ENCODE assay signal across 9 cellular contexts in the genomic region with DNA sequence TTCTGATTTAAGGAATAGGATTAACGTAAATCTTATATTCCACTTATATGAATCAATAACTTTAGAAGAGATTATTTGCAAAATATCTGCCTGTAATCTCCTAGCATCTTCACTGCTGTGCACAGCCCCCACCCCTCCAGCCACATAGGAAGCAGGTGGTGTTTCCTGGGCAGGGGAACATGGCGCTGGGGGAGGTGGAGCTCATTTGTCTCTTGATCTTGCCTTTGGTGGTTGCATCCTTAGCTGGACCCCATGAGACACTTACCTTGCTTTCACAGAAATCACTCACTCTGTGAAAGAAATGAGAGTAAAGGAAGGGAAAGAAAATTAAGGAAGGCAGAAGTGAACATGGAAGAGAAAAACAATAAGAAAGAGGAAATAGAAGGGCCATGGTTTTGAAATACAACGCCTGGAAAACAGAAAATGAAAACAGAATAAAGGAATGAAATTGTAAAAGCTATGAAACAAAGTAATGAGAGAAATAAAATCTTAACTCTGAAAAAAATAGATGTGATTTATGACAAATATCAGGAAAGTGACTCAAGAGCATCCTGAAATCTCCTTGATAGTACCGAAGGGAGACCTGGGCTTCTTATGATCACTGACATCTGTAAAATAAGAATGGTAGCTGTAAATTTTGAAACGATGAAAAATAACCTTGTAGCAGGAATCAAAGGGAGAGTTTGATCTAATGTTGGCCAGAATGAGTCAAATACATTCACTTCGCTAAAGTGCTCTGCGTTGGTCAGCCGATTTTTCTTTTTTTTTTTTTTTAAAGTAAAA.
DNase-seq lines count a peak whose midpoint lies in the region; ATAC-seq lines count a peak whose summit lies in the region.
"Had no signal": no experiment of that assay in that cellular context is flagged by ENCODE, and none has a peak within 500 bp of the region (broad histone marks: within the 10 kb centered on the region; RNA-seq: fewer than 3 reads in every experiment).

No MANE protein-coding gene starts in this region.

- peak; percentile 58 for DNase-seq in NCI-H82 (lab: John Stamatoyannopoulos, UW)
- no peak for DNase-seq in NCI-H82 treated with DMSO at 0.1 percent for 48 hours (lab: John Stamatoyannopoulos, UW; ENCODE audit: unreplicated experiment)
- DNase-seq in MV-4-11 (lab: John Stamatoyannopoulos, UW), result peak; percentile 49
- DNase-seq in activated effector memory CD4-positive, alpha-beta T cell treated with anti-CD3 and anti-CD28 coated beads, Interleukin-2, amount 50 U/mL, for 16 hours, result peak; percentile 76
- no peak for DNase-seq in DMS53 (lab: John Stamatoyannopoulos, UW)
- no peak for DNase-seq in caudate nucleus (lab: John Stamatoyannopoulos, UW)
- DNase-seq: cerebellar nuclear complex had no signal

- H3K36me3 Mint-ChIP-seq in stimulated activated naive CD8-positive, alpha-beta T cell treated with anti-CD3 and anti-CD28 coated beads, Interleukin-15, Interleukin-2, amounts not matched to agents 100 ng/mL and 50 ng/mL, for 24 hours (ENCODE audit: low read depth), result no peaks in the 10 kb centered on the region

- H3K4me3 Mint-ChIP-seq in stimulated activated naive CD8-positive, alpha-beta T cell treated with anti-CD3 and anti-CD28 coated beads, Interleukin-15, Interleukin-2, amounts not matched to agents 100 ng/mL and 50 ng/mL, for 24 hours, result peak overlapping the region; percentile 61

- H3K27ac ChIP-seq in caudate nucleus (ENCODE audit: low read depth, low read length), result no peak overlapping the region

- H3K27me3 Mint-ChIP-seq in stimulated activated naive CD8-positive, alpha-beta T cell treated with anti-CD3 and anti-CD28 coated beads, Interleukin-15, Interleukin-2, amounts not matched to agents 100 ng/mL and 50 ng/mL, for 24 hours, result no peaks in the 10 kb centered on the region

- peak overlapping the region; percentile 86 for H3K27ac Mint-ChIP-seq in stimulated activated naive CD8-positive, alpha-beta T cell treated with anti-CD3 and anti-CD28 coated beads, Interleukin-15, Interleukin-2, amounts not matched to agents 100 ng/mL and 50 ng/mL, for 24 hours

- peaks cover 49% of the 10 kb centered on the region for H3K4me1 Mint-ChIP-seq in stimulated activated naive CD8-positive, alpha-beta T cell treated with anti-CD3 and anti-CD28 coated beads, Interleukin-15, Interleukin-2, amounts not matched to agents 100 ng/mL and 50 ng/mL, for 24 hours (ENCODE audit: low read depth)

- ATAC-seq in HG02840 (IDR thresholded peaks at IDR 0.05; ENCODE audit: low FRiP score, unreplicated experiment), result no peak

- peaks cover 4% of the 10 kb centered on the region for H3K9me3 Mint-ChIP-seq in stimulated activated naive CD8-positive, alpha-beta T cell treated with anti-CD3 and anti-CD28 coated beads, Interleukin-15, Interleukin-2, amounts not matched to agents 100 ng/mL and 50 ng/mL, for 24 hours

Comparison
In these comparisons a context has a peak if more than half of its experiments do, and no peak if none do; other contexts are left out.
1. DNase-seq: peak in NCI-H82 (single experiment), MV-4-11 (single experiment) and activated effector memory CD4-positive, alpha-beta T cell treated with anti-CD3 and anti-CD28 coated beads, Interleukin-2, amount 50 U/mL, for 16 hours (single experiment); none in NCI-H82 treated with DMSO at 0.1 percent for 48 hours (single experiment), DMS53 (single experiment) and caudate nucleus (0 of 61).